In genomic region chr11:61697764-61698163, GRCh38 we compare ENCODE assay signal across 14 cellular contexts. TPM values are rescaled to one million over a fixed set of nuclear protein-coding genes. Genes with fewer than 3 reads are reported as not detected.
DNase-seq lines count a peak whose midpoint lies in the region; ATAC-seq and TF ChIP-seq lines count a peak whose summit lies in the region.
"Had no signal": no experiment of that assay in that cellular context is flagged by ENCODE, and none has a peak within 500 bp of the region (broad histone marks: within the 10 kb centered on the region; RNA-seq: fewer than 3 reads in every experiment).

No MANE protein-coding gene starts in this region.

- H3K4me1 ChIP-seq in OCI-LY7 (ENCODE audit: insufficient read depth, low read length, poor library complexity, severe bottlenecking), result peaks cover 8% of the 10 kb centered on the region
- peaks cover 28 to 70% of the 10 kb centered on the region in 2 donors for H3K4me1 ChIP-seq in esophagus (ENCODE audit: control insufficient read depth in 2 of 2, insufficient read depth in 2 of 2, low read length in 1 of 2)
- peaks cover 74 to 89% (median 81%) of the 10 kb centered on the region in 4 donors for H3K4me1 ChIP-seq in stomach

- H3K9me3 ChIP-seq in OCI-LY7 (ENCODE audit: low read length) (no peaks in the 10 kb centered on the region), esophagus (ENCODE audit: control insufficient read depth in 2 of 2, insufficient read depth in 1 of 2, low read depth in 1 of 2, low read length in 1 of 2) (no peaks in the 10 kb centered on the region), stomach (no peaks in the 10 kb centered on the region)
- H3K9me3 ChIP-seq: left lung had no signal

- BruUV-seq in OCI-LY7 (replicated peaks; lab: Mats Ljungman, UMichigan), result no TSS peak

- H3K27me3 ChIP-seq in esophagus (ENCODE audit: control insufficient read depth in 1 of 2, insufficient read depth in 2 of 2, low read length in 2 of 2), result no peaks in the 10 kb centered on the region
- no peaks in the 10 kb centered on the region for H3K27me3 ChIP-seq in stomach
- H3K27me3 ChIP-seq: left lung had no signal

- H3K27ac Mint-ChIP-seq in activated CD4-positive, alpha-beta T cell treated with anti-CD3 and anti-CD28 coated beads, Interleukin-2, amount 10 ng/mL, durations not matched to agents 24 days and 14 days, result peak overlapping the region; percentile 77

- no peak for TF ChIP-seq POLR2A in stomach (IDR thresholded peaks at IDR 0.05)

- H3K36me3 Mint-ChIP-seq in activated CD4-positive, alpha-beta T cell treated with anti-CD3 and anti-CD28 coated beads, Interleukin-2, amount 10 ng/mL, durations not matched to agents 24 days and 14 days (ENCODE audit: low read depth), result no peaks in the 10 kb centered on the region

- WGBS in esophagus, 2 donors, result 65 to 67% methylated on average over 1 of the region's 1 CpG
- 58 to 69% (median 67%) methylated on average over 1 of the region's 1 CpG for WGBS in stomach, 5 donors

- TF ChIP-seq EP300 in stomach (IDR thresholded peaks at IDR 0.05), result no peak

- POLR2A ChIA-PET in OCI-LY7 (lab: Charles Lee), result interaction anchor here (0.6 kb wide), 1 partner anchor 70 kb away, joined by 6 read pairs; no protein-coding TSS in a partner anchor

- H3K4me2 ChIP-seq in OCI-LY7 (ENCODE audit: low read length), result no peak overlapping the region

- ATAC-seq in GM19395 (IDR thresholded peaks at IDR 0.05; ENCODE audit: unreplicated experiment), result no peak
- ATAC-seq: K562, left lung had no signal

- peaks cover 27% of the 10 kb centered on the region for H3K4me1 Mint-ChIP-seq in activated CD4-positive, alpha-beta T cell treated with anti-CD3 and anti-CD28 coated beads, Interleukin-2, amount 10 ng/mL, durations not matched to agents 24 days and 14 days

- H3K36me3 ChIP-seq in OCI-LY7 (ENCODE audit: insufficient read depth, low read length) (no peaks in the 10 kb centered on the region), esophagus (ENCODE audit: control insufficient read depth in 2 of 2, insufficient read depth in 2 of 2, low read length in 1 of 2) (no peaks in the 10 kb centered on the region), stomach (no peaks in the 10 kb centered on the region)
- H3K36me3 ChIP-seq: left lung had no signal

- TF ChIP-seq CTCF in OCI-LY7 (conservative IDR thresholded peaks at IDR 0.05; ENCODE audit: low read length) (no peak), stomach (IDR thresholded peaks at IDR 0.05) (no peak), GM10266 (IDR thresholded peaks at IDR 0.05; ENCODE audit: control insufficient read depth, insufficient read depth, low read depth, missing control alignments) (no peak)

- H3K79me2 ChIP-seq in OCI-LY7 (ENCODE audit: insufficient read depth, low read depth, low read length), result no peaks in the 10 kb centered on the region

- no peak overlapping the region for H3K4me3 Mint-ChIP-seq in activated CD4-positive, alpha-beta T cell treated with anti-CD3 and anti-CD28 coated beads, Interleukin-2, amount 10 ng/mL, durations not matched to agents 24 days and 14 days
- H3K4me3 Mint-ChIP-seq: activated T-helper 1 cell treated with anti-CD3 and anti-CD28 coated beads, Interleukin-12 subunit alpha, Interleukin-12 subunit beta, Interleukin-2, Interleukin-4 antibody, amounts not matched to agents 30 ng/mL and 10 ng/mL and 1 ng/mL, durations not matched to agents 14 hours and 24 hours and 36 hours; neural crest cell had no signal

- no peaks in the 10 kb centered on the region for H4K20me1 ChIP-seq in OCI-LY7 (ENCODE audit: insufficient read depth, low read length)

- no peaks in the 10 kb centered on the region for H3K27me3 Mint-ChIP-seq in activated CD4-positive, alpha-beta T cell treated with anti-CD3 and anti-CD28 coated beads, Interleukin-2, amount 10 ng/mL, durations not matched to agents 24 days and 14 days

- H3K9me2 ChIP-seq in OCI-LY7 (ENCODE audit: insufficient read depth, low read length), result no peaks in the 10 kb centered on the region

- H3K27ac ChIP-seq in OCI-LY7 (ENCODE audit: low read depth, low read length, poor library complexity, severe bottlenecking), result no peak overlapping the region
- H3K27ac ChIP-seq in esophagus (ENCODE audit: low read depth in 2 of 2, low read length in 1 of 2), result peak overlapping the region; percentile 88 to 95
- H3K27ac ChIP-seq in stomach, result peak overlapping the region in 4 of 5 donors; percentile 81 to 88 (median 86)
- H3K27ac ChIP-seq: left lung had no signal

- H3K4me3 ChIP-seq in OCI-LY7 (ENCODE audit: low read depth, low read length, poor library complexity, severe bottlenecking) (no peak overlapping the region), esophagus (ENCODE audit: low read depth in 1 of 2, low read length in 2 of 2) (no peak overlapping the region), stomach (no peak overlapping the region)
- H3K4me3 ChIP-seq: K562, left lung had no signal

- 0 out of 2 replicates have a peak overlapping the region, but pooled peaks have one; percentile 60 for H2AFZ ChIP-seq in OCI-LY7 (ENCODE audit: low read length)

- intact Hi-C loops in activated CD4-positive, alpha-beta T cell treated with anti-CD3 and anti-CD28 coated beads, Interleukin-2, amount 10 ng/mL, durations not matched to agents 24 days and 14 days (cut with micrococcal nuclease), result loop anchor here (5.0 kb wide), 1 partner anchor 425 kb away; the partner anchor contains the start of gene INCENP
- intact Hi-C loops in OCI-LY7 (cut with micrococcal nuclease; ENCODE audit: unreplicated experiment), result no loop called here
- intact Hi-C loops in stomach (cut with DNase I; ENCODE audit: low total_unique reads), result no loop called here

- H3K9me3 Mint-ChIP-seq in activated CD4-positive, alpha-beta T cell treated with anti-CD3 and anti-CD28 coated beads, Interleukin-2, amount 10 ng/mL, durations not matched to agents 24 days and 14 days, result no peaks in the 10 kb centered on the region
- H3K9me3 Mint-ChIP-seq: activated T-helper 1 cell treated with anti-CD3 and anti-CD28 coated beads, Interleukin-12 subunit alpha, Interleukin-12 subunit beta, Interleukin-2, Interleukin-4 antibody, amounts not matched to agents 30 ng/mL and 10 ng/mL and 1 ng/mL, durations not matched to agents 14 hours and 24 hours and 36 hours; neural crest cell had no signal

- CTCF ChIA-PET in OCI-LY7 (lab: Charles Lee; ENCODE audit: unreplicated experiment), result no interaction called here

- DNase-seq in activated CD4-positive, alpha-beta T cell treated with anti-CD3 and anti-CD28 coated beads, Interleukin-2, amount 10 ng/mL, durations not matched to agents 24 days and 14 days, result no peak
- DNase-seq in activated CD4-positive, alpha-beta T cell treated with anti-CD3 and anti-CD28 coated beads, Interleukin-2, amount 50 U/mL, for 1 hour, result no peak
- DNase-seq in OCI-LY7 (ENCODE audit: low spot score), result no peak
- DNase-seq in stomach, result no peak
- no peak for DNase-seq in GM10266 (ENCODE audit: extremely low spot score)
- no peak for DNase-seq in activated T-cell treated with anti-CD3 and anti-CD28 coated beads for 4 hours
- DNase-seq: activated CD4-positive, alpha-beta T cell treated with anti-CD3 and anti-CD28 coated beads for 48 hours; left lung; NCI-H2029 had no signal

RNA-seq across cellular contexts. Expression of gene DAGLA, which starts 17.6 kb away (rescaled TPM):
- 0.09 and 0.14 TPM in 2 replicates for total RNA-seq in activated CD4-positive, alpha-beta T cell treated with anti-CD3 and anti-CD28 coated beads, Interleukin-2, amount 10 ng/mL, durations not matched to agents 24 days and 14 days
- total RNA-seq in OCI-LY7 (2014; rRNA removed; shearing (Covaris generic)), result not detected in 2 replicates
- total RNA-seq in OCI-LY7 (2022) (not detected in 2 replicates), stomach (10 to 100 TPM in 1 of 5 donors, 1 to 10 TPM in 2, under 1 TPM in 2; under 0.01 to 27.2 (median 1.3) TPM)
- polyA plus RNA-seq in esophagus (1 to 10 TPM; 1.7 to 5.0 TPM), stomach (1 to 10 TPM in 1 of 3 donors, under 1 TPM in 2; 0.15 to 3.2 (median 0.75) TPM)

RNA-seq across cellular contexts. Expression of gene MYRF, which starts 54.7 kb away (rescaled TPM):
- total RNA-seq in activated CD4-positive, alpha-beta T cell treated with anti-CD3 and anti-CD28 coated beads, Interleukin-2, amount 10 ng/mL, durations not matched to agents 24 days and 14 days, result 1.1 and 1.2 TPM in 2 replicates
- total RNA-seq in OCI-LY7 (2014; rRNA removed; shearing (Covaris generic)), result 0.19 and 0.23 TPM in 2 replicates
- 0.98 and 1.1 TPM in 2 replicates for total RNA-seq in OCI-LY7 (2022)
- 1 to 10 TPM in 1 of 2 donors, under 1 TPM in 1; 0.18 to 1.3 TPM for polyA plus RNA-seq in esophagus
- total RNA-seq in stomach, result 100 to 1,000 TPM in 3 of 5 donors, 10 to 100 TPM in 1, 1 to 10 TPM in 1; 6.4 to 527 (median 240) TPM
- polyA plus RNA-seq in stomach, result 10 to 100 TPM; 19.0 to 45.9 (median 20.5) TPM
